Comparison of ENCODE assay signal across 8 cellular contexts in the genomic region with DNA sequence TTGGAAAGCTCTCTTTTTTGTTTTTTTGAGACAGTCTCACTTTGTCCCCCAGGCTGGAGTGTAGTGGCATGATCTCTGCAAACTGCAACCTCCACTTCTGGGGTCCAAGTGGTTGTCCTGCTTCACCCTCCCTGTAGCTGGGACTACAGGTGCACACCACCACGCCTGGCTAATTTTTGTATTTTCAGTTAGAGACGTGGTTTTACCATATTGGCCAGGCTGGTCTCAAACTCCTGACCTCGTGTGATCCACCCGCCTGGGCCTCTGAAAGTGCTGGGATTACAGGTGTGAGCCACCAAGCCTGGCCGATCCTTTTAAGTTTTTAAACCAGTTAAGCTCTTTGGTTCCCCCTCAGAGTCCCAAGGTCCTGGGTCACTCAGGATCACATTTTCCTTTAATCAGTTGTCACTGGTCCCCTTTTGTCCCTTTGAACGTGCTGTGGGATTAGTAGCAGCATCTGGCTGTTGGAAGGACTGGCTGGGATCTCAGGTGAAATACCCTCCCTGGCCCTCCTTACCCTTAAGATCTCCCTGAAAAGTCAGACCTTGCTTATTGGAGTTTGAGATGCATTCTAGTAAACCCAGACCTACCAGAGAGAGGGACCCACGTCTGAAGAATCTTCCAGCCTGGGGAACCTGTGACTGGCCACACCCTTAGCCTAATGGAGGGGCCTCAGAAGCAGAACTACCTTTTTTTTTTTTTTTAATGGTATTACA. TPM values are rescaled to one million over a fixed set of nuclear protein-coding genes. Genes with fewer than 3 reads are reported as not detected.
A peak's percentile ranks its signal among the peaks of the same experiment; 100 is the strongest.
DNase-seq lines count a peak whose midpoint lies in the region; ATAC-seq and TF ChIP-seq lines count a peak whose summit lies in the region.

No MANE protein-coding gene starts in this region.

- no peak overlapping the region for H3K27ac Mint-ChIP-seq in HFFc6
- no peak overlapping the region for H3K27ac Mint-ChIP-seq in activated T-cell treated with anti-CD3 and anti-CD28 coated beads, Interleukin-2, amount 50 U/mL, for 72 hours

- H3K4me3 Mint-ChIP-seq in HFFc6: no peak overlapping the region
- no peak overlapping the region for H3K4me3 Mint-ChIP-seq in activated T-cell treated with anti-CD3 and anti-CD28 coated beads, Interleukin-2, amount 50 U/mL, for 72 hours

- peaks cover 59% of the 10 kb centered on the region for H3K4me1 Mint-ChIP-seq in HFFc6 (ENCODE audit: low read depth)
- peaks cover 60% of the 10 kb centered on the region for H3K4me1 Mint-ChIP-seq in activated T-cell treated with anti-CD3 and anti-CD28 coated beads, Interleukin-2, amount 50 U/mL, for 72 hours (ENCODE audit: low read depth)

- H3K9me3 Mint-ChIP-seq in HFFc6: peaks cover 66% of the 10 kb centered on the region
- H3K9me3 Mint-ChIP-seq in activated T-cell treated with anti-CD3 and anti-CD28 coated beads, Interleukin-2, amount 50 U/mL, for 72 hours: no peaks in the 10 kb centered on the region

- H3K27me3 Mint-ChIP-seq in HFFc6 (ENCODE audit: insufficient read depth): peaks cover 72% of the 10 kb centered on the region
- no peaks in the 10 kb centered on the region for H3K27me3 Mint-ChIP-seq in activated T-cell treated with anti-CD3 and anti-CD28 coated beads, Interleukin-2, amount 50 U/mL, for 72 hours (ENCODE audit: low read depth)

- H3K36me3 Mint-ChIP-seq in HFFc6 (ENCODE audit: low read depth): peaks cover 48% of the 10 kb centered on the region
- H3K36me3 Mint-ChIP-seq in activated T-cell treated with anti-CD3 and anti-CD28 coated beads, Interleukin-2, amount 50 U/mL, for 72 hours (ENCODE audit: insufficient read depth in 2 of 2): peaks cover 31% of the 10 kb centered on the region in 2 donors

- DNase-seq in activated effector memory CD4-positive, alpha-beta T cell treated with anti-CD3 and anti-CD28 coated beads, Interleukin-2, amount 50 U/mL, for 16 hours: peak; percentile 78
- DNase-seq in activated effector memory CD4-positive, alpha-beta T cell treated with Interleukin-2 at 50 U/mL for 16 hours: no peak
- DNase-seq in HFFc6 (peak; percentile 92), NCI-H2029 treated with DMSO at 0.1 percent for 48 hours (lab: John Stamatoyannopoulos, UW) (peak; percentile 94), Right ventricle myocardium superior (no peak), retina (peak; percentile 75), NCI-H1048 (lab: John Stamatoyannopoulos, UW) (no peak)
- peak; percentile 60 to 65 for DNase-seq in activated T-cell treated with anti-CD3 and anti-CD28 coated beads, Interleukin-2, amount 50 U/mL, for 72 hours

- TF ChIP-seq CTCF in HFFc6 (IDR thresholded peaks at IDR 0.05): no peak

- peak; percentile 44 to 47 for ATAC-seq in activated T-cell treated with anti-CD3 and anti-CD28 coated beads, Interleukin-2, amount 50 U/mL, for 72 hours (replicated peaks in 1 of 2)
- peak; percentile 33 for ATAC-seq in Right ventricle myocardium superior (ENCODE audit: poor library complexity)

- intact Hi-C loops in Right ventricle myocardium superior (cut with DNase I): loop anchor here (5.0 kb wide), 1 partner anchor 35 kb away; no protein-coding TSS in a partner anchor

RNA-seq across cellular contexts. Expression of gene MALAT1, which starts 8.1 kb away (rescaled TPM):
- 1,000 to 10,000 TPM; 3,136 to 4,087 (median 3,570) TPM for total RNA-seq in HFFc6 (2021; fragmentation: NEBNext Ultra II Directional; extraction: Animal tissue kit (Norgen Biotek cat#: 25700))
- over 10,000 TPM in 1 of 2 donors, 1,000 to 10,000 TPM in 1; 8,391 to 13,279 TPM for total RNA-seq in activated T-cell treated with anti-CD3 and anti-CD28 coated beads, Interleukin-2, amount 50 U/mL, for 72 hours
- total RNA-seq in Right ventricle myocardium superior: 5,573 TPM

RNA-seq across cellular contexts. Expression of gene SCYL1, which starts 18.0 kb away (rescaled TPM):
- 100 to 1,000 TPM; 120 to 137 (median 126) TPM for total RNA-seq in HFFc6 (2021; fragmentation: NEBNext Ultra II Directional; extraction: Animal tissue kit (Norgen Biotek cat#: 25700))
- 10 to 100 TPM; 77.9 to 83.4 TPM for total RNA-seq in activated T-cell treated with anti-CD3 and anti-CD28 coated beads, Interleukin-2, amount 50 U/mL, for 72 hours
- 60.5 TPM for total RNA-seq in Right ventricle myocardium superior

RNA-seq across cellular contexts. Expression of gene LTBP3, which starts 51.2 kb away (rescaled TPM):
- 10 to 100 TPM; 64.0 to 78.1 (median 66.0) TPM for total RNA-seq in HFFc6 (2021; fragmentation: NEBNext Ultra II Directional; extraction: Animal tissue kit (Norgen Biotek cat#: 25700))
- total RNA-seq in activated T-cell treated with anti-CD3 and anti-CD28 coated beads, Interleukin-2, amount 50 U/mL, for 72 hours: 100 to 1,000 TPM; 106 TPM
- 73.4 TPM for total RNA-seq in Right ventricle myocardium superior

Comparison
In these comparisons a context has a peak if more than half of its experiments do, and no peak if none do; other contexts are left out.
1. DNase-seq: peak in activated effector memory CD4-positive, alpha-beta T cell treated with anti-CD3 and anti-CD28 coated beads, Interleukin-2, amount 50 U/mL, for 16 hours (single experiment), HFFc6 (single experiment), NCI-H2029 treated with DMSO at 0.1 percent for 48 hours (single experiment), activated T-cell treated with anti-CD3 and anti-CD28 coated beads, Interleukin-2, amount 50 U/mL, for 72 hours (2 of 2) and retina (single experiment); none in activated effector memory CD4-positive, alpha-beta T cell treated with Interleukin-2 at 50 U/mL for 16 hours (single experiment), Right ventricle myocardium superior (single experiment) and NCI-H1048 (single experiment).